In genomic region chr11:33867996-33868645, GRCh38 we compare ENCODE assay signal across 9 cellular contexts. TPM values are rescaled to one million over a fixed set of nuclear protein-coding genes. Genes with fewer than 3 reads are reported as not detected.
DNase-seq lines count a peak whose midpoint lies in the region; ATAC-seq and TF ChIP-seq lines count a peak whose summit lies in the region.
"Had no signal": no experiment of that assay in that cellular context is flagged by ENCODE, and none has a peak within 500 bp of the region (broad histone marks: within the 10 kb centered on the region; RNA-seq: fewer than 3 reads in every experiment).

No MANE protein-coding gene starts in this region.

- H3K4me1 Mint-ChIP-seq in natural killer cell treated with Interleukin-12 subunit alpha and Interleukin-12 subunit beta and Interleukin-15 and Interleukin-18, amount 100 ng/mL, for 72 hours (ENCODE audit: low read depth in 2 of 2), result peaks cover 6 to 12% of the 10 kb centered on the region in 2 donors

- no peaks in the 10 kb centered on the region for H3K36me3 Mint-ChIP-seq in natural killer cell treated with Interleukin-12 subunit alpha and Interleukin-12 subunit beta and Interleukin-15 and Interleukin-18, amount 100 ng/mL, for 72 hours

- WGBS in HUES64, result 20% methylated on average over 5 of the region's 7 CpGs

- DNase-seq in coronary artery (ENCODE audit: low spot score), result no peak
- no peak for DNase-seq in natural killer cell treated with Interleukin-12 subunit alpha and Interleukin-12 subunit beta and Interleukin-15 and Interleukin-18, amount 100 ng/mL, for 72 hours (ENCODE audit: low spot score)
- no peak for DNase-seq in SIG-M5 (lab: John Stamatoyannopoulos, UW)
- DNase-seq in NCI-H1436 treated with DMSO at 0.1 percent for 48 hours (lab: John Stamatoyannopoulos, UW), result no peak
- no peak for DNase-seq in SHP77 treated with DMSO at 0.1 percent for 48 hours (lab: John Stamatoyannopoulos, UW)
- DNase-seq: cortex of kidney had no signal

- H3K36me3 ChIP-seq in BLaER1 (peaks cover 18% of the 10 kb centered on the region), HUES64 (ENCODE audit: insufficient read depth, low read length) (no peaks in the 10 kb centered on the region)

- H3K4me3 ChIP-seq in BLaER1 (peak overlapping the region; percentile 77), HUES64 (ENCODE audit: low read length) (peak overlapping the region; percentile 62), coronary artery (peak overlapping the region; percentile 87)

- no peak for TF ChIP-seq CTCF in coronary artery (IDR thresholded peaks at IDR 0.05)

- H3K4me3 Mint-ChIP-seq in natural killer cell treated with Interleukin-12 subunit alpha and Interleukin-12 subunit beta and Interleukin-15 and Interleukin-18, amount 100 ng/mL, for 72 hours, result peak overlapping the region; percentile 24

- peaks cover 54% of the 10 kb centered on the region for H4K20me1 ChIP-seq in BLaER1

- no peak overlapping the region for H3K27ac Mint-ChIP-seq in natural killer cell treated with Interleukin-12 subunit alpha and Interleukin-12 subunit beta and Interleukin-15 and Interleukin-18, amount 100 ng/mL, for 72 hours

- H3K9me3 ChIP-seq in BLaER1, result no peaks in the 10 kb centered on the region
- no peaks in the 10 kb centered on the region for H3K9me3 ChIP-seq in HUES64 (ENCODE audit: insufficient read depth, low read depth, low read length)

- H3K9ac ChIP-seq in BLaER1 (peak overlapping the region; percentile 84; the same call in 1 of the 2 replicates), HUES64 (ENCODE audit: low read depth, low read length) (no peak overlapping the region)

- no peak for ATAC-seq in natural killer cell treated with Interleukin-12 subunit alpha and Interleukin-12 subunit beta and Interleukin-15 and Interleukin-18, amount 100 ng/mL, for 72 hours
- no peak for ATAC-seq in GM21367 (IDR thresholded peaks at IDR 0.05; ENCODE audit: unreplicated experiment)

- peaks cover 49% of the 10 kb centered on the region for H3K4me1 ChIP-seq in BLaER1
- peaks cover 12% of the 10 kb centered on the region; the same call in 1 of the 2 replicates for H3K4me1 ChIP-seq in HUES64 (ENCODE audit: insufficient read depth, low read length)

- H3K27ac ChIP-seq in BLaER1 (no peak overlapping the region), HUES64 (ENCODE audit: low read depth, low read length) (no peak overlapping the region), coronary artery (peak overlapping the region; percentile 18 to 87)

- no peaks in the 10 kb centered on the region for H3K9me3 Mint-ChIP-seq in natural killer cell treated with Interleukin-12 subunit alpha and Interleukin-12 subunit beta and Interleukin-15 and Interleukin-18, amount 100 ng/mL, for 72 hours

- H3K27me3 ChIP-seq in BLaER1 (peaks cover 26% of the 10 kb centered on the region), HUES64 (ENCODE audit: insufficient read depth, low read length) (peaks cover 81% of the 10 kb centered on the region)

- peaks cover 57 to 67% of the 10 kb centered on the region in 2 donors for H3K27me3 Mint-ChIP-seq in natural killer cell treated with Interleukin-12 subunit alpha and Interleukin-12 subunit beta and Interleukin-15 and Interleukin-18, amount 100 ng/mL, for 72 hours

- H3K4me2 ChIP-seq in BLaER1, result peak overlapping the region; percentile 98

RNA-seq across cellular contexts. Expression of gene LMO2, which starts 23.8 kb away (rescaled TPM):
- 1.2 TPM for polyA plus RNA-seq in HUES64 (2013, experiment 1 of 2)
- 1.8 TPM for polyA plus RNA-seq in HUES64 (2013, experiment 2 of 2)
- not detected for total RNA-seq in natural killer cell treated with Interleukin-12 subunit alpha and Interleukin-12 subunit beta and Interleukin-15 and Interleukin-18, amount 100 ng/mL, for 72 hours

Comparison
In these comparisons a context has a peak if more than half of its experiments do, and no peak if none do; other contexts are left out.
1. H3K27ac ChIP-seq: peak in coronary artery (2 of 2); none in BLaER1 (single experiment) and HUES64 (single experiment).
2. Peak in every context shown above with its lines, with median percentiles within 50 percentile points of each other: H3K4me3 ChIP-seq.